Comparison of ENCODE assay signal across 10 cellular contexts in genomic region chr7:105654994-105655900, GRCh38.
A peak's percentile ranks its signal among the peaks of the same experiment; 100 is the strongest.
DNase-seq lines count a peak whose midpoint lies in the region; ATAC-seq, FAIRE-seq and TF ChIP-seq lines count a peak whose summit lies in the region.
"Had no signal": no experiment of that assay in that cellular context is flagged by ENCODE, and none has a peak within 500 bp of the region (broad histone marks: within the 10 kb centered on the region; RNA-seq: fewer than 3 reads in every experiment).

No MANE protein-coding gene starts in this region.

- 68 to 80% (median 70%) methylated on average over 14 of the region's 14 CpGs for WGBS in spleen, 5 donors

- ATAC-seq in Right ventricle myocardium superior (ENCODE audit: poor library complexity) (peak; percentile 67), GM21619 (IDR thresholded peaks at IDR 0.05; ENCODE audit: unreplicated experiment) (no peak)

- no peak for TF ChIP-seq POLR2A in spleen (IDR thresholded peaks at IDR 0.05)

- DNase-seq in Right ventricle myocardium superior (peak; percentile 63), left ventricle myocardium inferior (no peak), WERI-Rb-1 (peak; percentile 81), kidney (peak; percentile 83), GM19239 (ENCODE audit: insufficient read length, low spot score) (no peak), DMS53 (lab: John Stamatoyannopoulos, UW) (no peak), spleen (no peak)
- DNase-seq: naive B cell, NCI-H510A had no signal

- intact Hi-C loops in Right ventricle myocardium superior (cut with DNase I) (loop anchor here (5.0 to 10.0 kb wide), 3 partner anchors 70 to 510 kb away; no protein-coding TSS in a partner anchor), left ventricle myocardium inferior (cut with micrococcal nuclease) (loop anchor here (10.0 kb wide), 1 partner anchor 390 kb away; no protein-coding TSS in a partner anchor), kidney (cut with DNase I) (no loop called here), spleen (cut with DNase I; ENCODE audit: low total_unique reads) (loop anchor here (5.0 to 10.0 kb wide), 3 partner anchors 220 to 387 kb away; partner anchors contain the start of gene ATXN7L1)

- TF ChIP-seq CTCF in left ventricle myocardium inferior (IDR thresholded peaks at IDR 0.05; ENCODE audit: borderline replicate concordance): no peak
- no peak for TF ChIP-seq CTCF in WERI-Rb-1 (IDR thresholded peaks at IDR 0.05; ENCODE audit: low read depth, low read length)
- no peak for TF ChIP-seq CTCF in kidney (IDR thresholded peaks at IDR 0.05; ENCODE audit: borderline replicate concordance, extremely low read depth, insufficient read depth)
- TF ChIP-seq CTCF in spleen (IDR thresholded peaks at IDR 0.05 in 8 of 11, conservative IDR thresholded peaks at IDR 0.05 in 3 of 11): no peak

- H3K9me3 ChIP-seq in left ventricle myocardium inferior (replicated peaks): no peaks in the 10 kb centered on the region
- H3K9me3 ChIP-seq in WERI-Rb-1 (ENCODE audit: severe bottlenecking): no peaks in the 10 kb centered on the region
- no peaks in the 10 kb centered on the region for H3K9me3 ChIP-seq in kidney (ENCODE audit: control insufficient read depth in 1 of 2, low read length in 2 of 2)
- no peaks in the 10 kb centered on the region for H3K9me3 ChIP-seq in spleen

- H3K9ac ChIP-seq in kidney (ENCODE audit: low read length in 2 of 2): no peak overlapping the region

- H3K27me3 ChIP-seq in left ventricle myocardium inferior (ENCODE audit: low read depth): no peaks in the 10 kb centered on the region
- no peaks in the 10 kb centered on the region for H3K27me3 ChIP-seq in WERI-Rb-1 (ENCODE audit: insufficient read depth, low read depth, severe bottlenecking)
- no peaks in the 10 kb centered on the region for H3K27me3 ChIP-seq in spleen (replicated peaks in 1 of 7)

- H3K4me1 ChIP-seq in left ventricle myocardium inferior (peaks cover 16% of the 10 kb centered on the region), kidney (ENCODE audit: control insufficient read depth in 1 of 2, insufficient read depth in 1 of 2, low read depth in 1 of 2, low read length in 2 of 2) (peaks cover 10% of the 10 kb centered on the region in 2 donors), spleen (peaks cover 0 to 19% (median 5%) of the 10 kb centered on the region in 6 donors)

- H3K36me3 ChIP-seq in left ventricle myocardium inferior: no peaks in the 10 kb centered on the region
- H3K36me3 ChIP-seq in WERI-Rb-1: no peaks in the 10 kb centered on the region
- H3K36me3 ChIP-seq in kidney (ENCODE audit: control insufficient read depth in 1 of 2, insufficient read depth in 2 of 2, low read length in 2 of 2): peaks cover 2 to 16% of the 10 kb centered on the region in 2 donors
- peaks cover 0 to 87% (median 23%) of the 10 kb centered on the region in 6 donors for H3K36me3 ChIP-seq in spleen

- FAIRE-seq in kidney (lab: Jason Lieb, UNC) (no peak), GM19239 (lab: Jason Lieb, UNC) (no peak)

- no peak overlapping the region for H3K27ac ChIP-seq in left ventricle myocardium inferior (replicated peaks)
- peak overlapping the region; percentile 54 for H3K27ac ChIP-seq in WERI-Rb-1
- H3K27ac ChIP-seq in kidney (ENCODE audit: low read depth in 2 of 2, low read length in 2 of 2): no peak overlapping the region
- peak overlapping the region in 1 of 8 donors; percentile 18 for H3K27ac ChIP-seq in spleen

- no peak overlapping the region for H3K4me3 ChIP-seq in left ventricle myocardium inferior
- H3K4me3 ChIP-seq in WERI-Rb-1 (ENCODE audit: low read depth, low read length): no peak overlapping the region
- no peak overlapping the region for H3K4me3 ChIP-seq in kidney (ENCODE audit: low read length in 2 of 2)
- no peak overlapping the region for H3K4me3 ChIP-seq in spleen

Comparison
In these comparisons a context has a peak if more than half of its experiments do, and no peak if none do; other contexts are left out.
1. DNase-seq: peak in Right ventricle myocardium superior (single experiment), WERI-Rb-1 (single experiment) and kidney (single experiment); none in left ventricle myocardium inferior (single experiment), GM19239 (single experiment), DMS53 (single experiment) and spleen (single experiment).